In the genomic region with DNA sequence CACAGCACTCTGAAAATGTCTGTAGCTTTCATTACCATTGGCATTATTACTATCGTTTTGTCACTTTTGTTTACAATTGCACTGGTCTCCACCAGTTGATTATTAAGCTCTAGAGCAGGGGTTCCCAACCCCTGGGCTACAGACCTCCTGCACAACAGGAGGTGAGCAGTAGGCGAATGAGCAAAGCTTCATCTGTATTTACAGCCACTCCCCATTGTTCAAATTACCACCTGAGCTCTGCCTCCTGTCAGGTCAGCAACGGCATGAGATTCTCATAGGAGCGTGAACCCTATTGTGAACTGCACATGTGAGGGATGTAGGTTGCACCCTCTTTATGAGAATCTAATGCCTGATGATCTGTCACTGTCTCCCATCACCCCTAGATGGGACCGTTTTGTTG, we compare ENCODE assay signal across 25 cellular contexts.
DNase-seq lines count a peak whose midpoint lies in the region; ATAC-seq and TF ChIP-seq lines count a peak whose summit lies in the region.
"Had no signal": no experiment of that assay in that cellular context is flagged by ENCODE, and none has a peak within 500 bp of the region (broad histone marks: within the 10 kb centered on the region; RNA-seq: fewer than 3 reads in every experiment).

No MANE protein-coding gene starts in this region.

- intact Hi-C loops in prostate gland (cut with DNase I), result no loop called here

- no peak for TF ChIP-seq POLR2A in prostate gland (IDR thresholded peaks at IDR 0.05)

- H3K27ac ChIP-seq in HEK293 (ENCODE audit: extremely low read depth, low read depth, low read length) (no peak overlapping the region), prostate gland (no peak overlapping the region)
- H3K27ac ChIP-seq: SJSA1 had no signal

- CTCF ChIA-PET in HEK293 (lab: Yijun Ruan, JAX), result interaction anchor here (1.1 to 2.0 kb wide), 3 partner anchors 10 to 128 kb away, joined by 3 to 6 read pairs (median 3); no protein-coding TSS in a partner anchor

- H3K4me3 Mint-ChIP-seq in T-helper 2 cell treated with Interferon-gamma antibody and Interleukin-4, amounts not matched to agents 5 μg/mL and 100 μg/mL, for 36 hours, result peak overlapping the region; percentile 8
- H3K4me3 Mint-ChIP-seq in central memory CD8-positive, alpha-beta T cell, result no peak overlapping the region
- no peak overlapping the region for H3K4me3 Mint-ChIP-seq in stimulated activated memory B cell treated with anti-CD40 and anti-IgM and Interleukin-4, amounts not matched to agents 10 μg/mL and 1 μg/mL and 100 μg/mL, for 72 hours
- H3K4me3 Mint-ChIP-seq: CD14-positive monocyte, GM23338, H9 had no signal

- no peaks in the 10 kb centered on the region for H3K27me3 ChIP-seq in prostate gland (replicated peaks; ENCODE audit: insufficient read depth)
- H3K27me3 ChIP-seq: BE2C, SJSA1 had no signal

- H3K9me3 Mint-ChIP-seq in T-helper 2 cell treated with Interferon-gamma antibody and Interleukin-4, amounts not matched to agents 5 μg/mL and 100 μg/mL, for 36 hours, result no peaks in the 10 kb centered on the region
- H3K9me3 Mint-ChIP-seq in central memory CD8-positive, alpha-beta T cell, result no peaks in the 10 kb centered on the region
- H3K9me3 Mint-ChIP-seq in stimulated activated memory B cell treated with anti-CD40 and anti-IgM and Interleukin-4, amounts not matched to agents 10 μg/mL and 1 μg/mL and 100 μg/mL, for 72 hours, result no peaks in the 10 kb centered on the region

- no peak for ATAC-seq in central memory CD8-positive, alpha-beta T cell (replicated peaks; ENCODE audit: extremely low read depth, poor library complexity, severe bottlenecking)
- no peak for ATAC-seq in stimulated activated memory B cell treated with anti-CD40 and anti-IgM and Interleukin-4, amounts not matched to agents 10 μg/mL and 1 μg/mL and 100 μg/mL, for 72 hours
- ATAC-seq: K562 had no signal

- H3K9me3 ChIP-seq in HEK293 (ENCODE audit: control insufficient read depth, insufficient read depth, low read depth, low read length) (no peaks in the 10 kb centered on the region), prostate gland (no peaks in the 10 kb centered on the region)
- H3K9me3 ChIP-seq: BE2C, Caco-2, SJSA1 had no signal

- no peak for DNase-seq in T-helper 2 cell treated with Interferon-gamma antibody and Interleukin-4, amounts not matched to agents 5 μg/mL and 100 μg/mL, for 36 hours (ENCODE audit: low spot score)
- DNase-seq in T-helper 2 cell (no peak), islet precursor cell (no peak), prostate gland (ENCODE audit: low spot score) (no peak)
- DNase-seq in central memory CD8-positive, alpha-beta T cell (ENCODE audit: low spot score in 2 of 2), result no peak
- DNase-seq in activated CD4-positive, alpha-beta T cell treated with anti-CD3 and anti-CD28 coated beads for 4 hours, result no peak
- DNase-seq: 8988T, ACHN, BE2C, Caco-2, H9, Kasumi-1, NCI-H1092 treated with DMSO at 0.1 percent for 48 hours, NCI-H1436, NCI-H187, NCI-H446, NCI-H524 treated with DMSO at 0.1 percent for 48 hours, Right ventricle myocardium superior, RPMI8226 had no signal

- POLR2A ChIA-PET in HEK293 (lab: Yijun Ruan, JAX), result no interaction called here

- no peak overlapping the region for H3K4me3 ChIP-seq in HEK293 (ENCODE audit: low read depth, low read length)
- H3K4me3 ChIP-seq in prostate gland, result no peak overlapping the region
- H3K4me3 ChIP-seq: GM23338, K562, SJSA1 had no signal

- H3K27ac Mint-ChIP-seq in T-helper 2 cell treated with Interferon-gamma antibody and Interleukin-4, amounts not matched to agents 5 μg/mL and 100 μg/mL, for 36 hours, result peak overlapping the region; percentile 71
- peak overlapping the region; percentile 45 for H3K27ac Mint-ChIP-seq in central memory CD8-positive, alpha-beta T cell (ENCODE audit: low read depth)
- peak overlapping the region; percentile 3 for H3K27ac Mint-ChIP-seq in stimulated activated memory B cell treated with anti-CD40 and anti-IgM and Interleukin-4, amounts not matched to agents 10 μg/mL and 1 μg/mL and 100 μg/mL, for 72 hours
- H3K27ac Mint-ChIP-seq: GM23338 had no signal

- TF ChIP-seq CTCF in HEK293 (tag by site-specific recombination; IDR thresholded peaks at IDR 0.05), result no peak
- no peak for TF ChIP-seq CTCF in prostate gland (IDR thresholded peaks at IDR 0.05)

- H3K4me1 Mint-ChIP-seq in T-helper 2 cell treated with Interferon-gamma antibody and Interleukin-4, amounts not matched to agents 5 μg/mL and 100 μg/mL, for 36 hours (ENCODE audit: low read depth), result peaks cover 44% of the 10 kb centered on the region
- peaks cover 53% of the 10 kb centered on the region for H3K4me1 Mint-ChIP-seq in central memory CD8-positive, alpha-beta T cell
- H3K4me1 Mint-ChIP-seq in stimulated activated memory B cell treated with anti-CD40 and anti-IgM and Interleukin-4, amounts not matched to agents 10 μg/mL and 1 μg/mL and 100 μg/mL, for 72 hours, result peaks cover 48% of the 10 kb centered on the region

- H3K36me3 Mint-ChIP-seq in T-helper 2 cell treated with Interferon-gamma antibody and Interleukin-4, amounts not matched to agents 5 μg/mL and 100 μg/mL, for 36 hours (ENCODE audit: low read depth), result peaks cover 39% of the 10 kb centered on the region
- peaks cover 8% of the 10 kb centered on the region for H3K36me3 Mint-ChIP-seq in central memory CD8-positive, alpha-beta T cell (ENCODE audit: insufficient read depth)
- peaks cover 62% of the 10 kb centered on the region for H3K36me3 Mint-ChIP-seq in stimulated activated memory B cell treated with anti-CD40 and anti-IgM and Interleukin-4, amounts not matched to agents 10 μg/mL and 1 μg/mL and 100 μg/mL, for 72 hours

- peaks cover 9% of the 10 kb centered on the region for H3K4me1 ChIP-seq in HEK293 (ENCODE audit: control insufficient read depth, insufficient read depth, low read length)
- no peaks in the 10 kb centered on the region for H3K4me1 ChIP-seq in prostate gland (replicated peaks)
- H3K4me1 ChIP-seq: BE2C, Caco-2 had no signal

- H3K27me3 Mint-ChIP-seq in T-helper 2 cell treated with Interferon-gamma antibody and Interleukin-4, amounts not matched to agents 5 μg/mL and 100 μg/mL, for 36 hours (ENCODE audit: low read depth), result no peaks in the 10 kb centered on the region
- no peaks in the 10 kb centered on the region for H3K27me3 Mint-ChIP-seq in central memory CD8-positive, alpha-beta T cell
- no peaks in the 10 kb centered on the region for H3K27me3 Mint-ChIP-seq in stimulated activated memory B cell treated with anti-CD40 and anti-IgM and Interleukin-4, amounts not matched to agents 10 μg/mL and 1 μg/mL and 100 μg/mL, for 72 hours

- 82% methylated on average over 5 of the region's 5 CpGs for WGBS in prostate gland

- no peaks in the 10 kb centered on the region; a peak in 1 of 3 replicates for H3K36me3 ChIP-seq in HEK293 (ENCODE audit: control insufficient read depth in 2 of 2, insufficient read depth in 1 of 2, low read length in 2 of 2)
- H3K36me3 ChIP-seq in prostate gland, result no peaks in the 10 kb centered on the region
- H3K36me3 ChIP-seq: BE2C had no signal

TF ChIP-seq in HEK293, 187 proteins besides CTCF, POLR2A, EP300 and RAD21:
- peak; percentile 99 for TF ChIP-seq ZNF610 (tag by site-specific recombination; IDR thresholded peaks at IDR 0.05; ENCODE audit: borderline replicate concordance)
- TF ChIP-seq, protein P1, sequence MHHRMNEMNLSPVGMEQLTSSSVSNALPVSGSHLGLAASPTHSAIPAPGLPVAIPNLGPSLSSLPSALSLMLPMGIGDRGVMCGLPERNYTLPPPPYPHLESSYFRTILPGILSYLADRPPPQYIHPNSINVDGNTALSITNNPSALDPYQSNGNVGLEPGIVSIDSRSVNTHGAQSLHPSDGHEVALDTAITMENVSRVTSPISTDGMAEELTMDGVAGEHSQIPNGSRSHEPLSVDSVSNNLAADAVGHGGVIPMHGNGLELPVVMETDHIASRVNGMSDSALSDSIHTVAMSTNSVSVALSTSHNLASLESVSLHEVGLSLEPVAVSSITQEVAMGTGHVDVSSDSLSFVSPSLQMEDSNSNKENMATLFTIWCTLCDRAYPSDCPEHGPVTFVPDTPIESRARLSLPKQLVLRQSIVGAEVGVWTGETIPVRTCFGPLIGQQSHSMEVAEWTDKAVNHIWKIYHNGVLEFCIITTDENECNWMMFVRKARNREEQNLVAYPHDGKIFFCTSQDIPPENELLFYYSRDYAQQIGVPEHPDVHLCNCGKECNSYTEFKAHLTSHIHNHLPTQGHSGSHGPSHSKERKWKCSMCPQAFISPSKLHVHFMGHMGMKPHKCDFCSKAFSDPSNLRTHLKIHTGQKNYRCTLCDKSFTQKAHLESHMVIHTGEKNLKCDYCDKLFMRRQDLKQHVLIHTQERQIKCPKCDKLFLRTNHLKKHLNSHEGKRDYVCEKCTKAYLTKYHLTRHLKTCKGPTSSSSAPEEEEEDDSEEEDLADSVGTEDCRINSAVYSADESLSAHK (tag by site-specific recombination; IDR thresholded peaks at IDR 0.05), result no peak

Comparison
In these comparisons a context has a peak if more than half of its experiments do, and no peak if none do; other contexts are left out.
1. H3K27ac Mint-ChIP-seq: peak in every context shown above with its lines; median percentile 71 in T-helper 2 cell treated with Interferon-gamma antibody and Interleukin-4, amounts not matched to agents 5 μg/mL and 100 μg/mL, for 36 hours; 45 in central memory CD8-positive, alpha-beta T cell; 3 in stimulated activated memory B cell treated with anti-CD40 and anti-IgM and Interleukin-4, amounts not matched to agents 10 μg/mL and 1 μg/mL and 100 μg/mL, for 72 hours.